8 cellular contexts compared by ENCODE assay signal in genomic region chr19:800360-801029, GRCh38. TPM values are rescaled to one million over a fixed set of nuclear protein-coding genes. Genes with fewer than 3 reads are reported as not detected.
DNase-seq lines count a peak whose midpoint lies in the region; ATAC-seq, FAIRE-seq and TF ChIP-seq lines count a peak whose summit lies in the region.

No MANE protein-coding gene starts in this region.

- H3K4me3 ChIP-seq in gastrocnemius medialis, result peak overlapping the region; percentile 27 to 87 (median 58)

- FAIRE-seq in GM12891 (lab: Jason Lieb, UNC), result no peak

- H3K27me3 ChIP-seq in foreskin keratinocyte, result no peaks in the 10 kb centered on the region
- H3K27me3 ChIP-seq in gastrocnemius medialis, result no peaks in the 10 kb centered on the region

- H3K4me1 Mint-ChIP-seq in T-helper 17 cell, result peaks cover 43% of the 10 kb centered on the region

- peaks cover 4% of the 10 kb centered on the region for H3K4me1 ChIP-seq in foreskin keratinocyte
- H3K4me1 ChIP-seq in gastrocnemius medialis, result peaks cover 58 to 69% of the 10 kb centered on the region in 2 donors

- peaks cover 0 to 18% of the 10 kb centered on the region in 2 donors for H3K36me3 ChIP-seq in gastrocnemius medialis

- H3K27ac ChIP-seq in foreskin keratinocyte, result peak overlapping the region; percentile 75
- H3K27ac ChIP-seq in gastrocnemius medialis, result peak overlapping the region in 3 of 4 donors; percentile 89 to 99 (median 91)

- H3K27me3 Mint-ChIP-seq in T-helper 17 cell, result no peaks in the 10 kb centered on the region

- peak overlapping the region; percentile 96 for H3K27ac Mint-ChIP-seq in T-helper 17 cell

- H3K9me3 ChIP-seq in T-helper 17 cell (ENCODE audit: control insufficient read depth, low read length, poor library complexity, severe bottlenecking) (no peaks in the 10 kb centered on the region), gastrocnemius medialis (no peaks in the 10 kb centered on the region)

- in situ Hi-C loops in gastrocnemius medialis (cut with MboI; ENCODE audit: low sequenced_read_pairs in 4 of 4), result no loop called here

- intact Hi-C loops in gastrocnemius medialis (cut with DNase I; ENCODE audit: low total_unique reads), result no loop called here

- ATAC-seq in T-helper 17 cell (no peak), foreskin keratinocyte (no peak), gastrocnemius medialis (no peak)
- no peak for ATAC-seq in activated CD4-positive, CD25-positive, alpha-beta regulatory T cell treated with anti-CD3 and anti-CD28 coated beads, Interleukin-2, amount 50 U/mL, for 24 hours

- H3K36me3 Mint-ChIP-seq in T-helper 17 cell (ENCODE audit: low read depth), result no peaks in the 10 kb centered on the region

- peak; percentile 58; the same call in 1 of the 2 replicates for TF ChIP-seq POLR2A in GM12891 (IDR thresholded peaks at IDR 0.05; ENCODE audit: low read depth, low read length)
- no peak for TF ChIP-seq POLR2A in gastrocnemius medialis (IDR thresholded peaks at IDR 0.05)

- TF ChIP-seq CTCF in foreskin keratinocyte (conservative IDR thresholded peaks at IDR 0.05), result no peak
- TF ChIP-seq CTCF in gastrocnemius medialis (IDR thresholded peaks at IDR 0.05 in 4 of 5, conservative IDR thresholded peaks at IDR 0.05 in 1 of 5), result no peak

- H3K4me3 Mint-ChIP-seq in T-helper 17 cell, result peak overlapping the region; percentile 89

- DNase-seq in GM12891 (ENCODE audit: insufficient read length, low spot score), result no peak
- no peak for DNase-seq in T-helper 17 cell
- DNase-seq in foreskin keratinocyte, result peak in 1 of 2 donors; percentile 56
- no peak for DNase-seq in gastrocnemius medialis
- no peak for DNase-seq in HPDE6-E6E7 (ENCODE audit: extremely low spot score)
- DNase-seq in RPMI8226, result no peak
- no peak for DNase-seq in midbrain (lab: John Stamatoyannopoulos, UW)

TF ChIP-seq in GM12891, 5 proteins besides CTCF, POLR2A, EP300 and RAD21:
- TF ChIP-seq PAX5 (IDR thresholded peaks at IDR 0.05; ENCODE audit: insufficient read depth, low read length, severe bottlenecking), result no peak
- peak; percentile 59; the same call in 1 of the 2 replicates for TF ChIP-seq POLR2AphosphoS5 (IDR thresholded peaks at IDR 0.05; ENCODE audit: low read depth, low read length)

RNA-seq across cellular contexts. Expression of gene PTBP1, which starts 3.2 kb away (rescaled TPM):
- polyA plus RNA-seq in GM12891 (2012; ENCODE audit: low read depth, missing spikeins), result 196 TPM
- 100 to 1,000 TPM; 334 to 341 TPM for total RNA-seq in T-helper 17 cell
- total RNA-seq in foreskin keratinocyte, result 222 and 244 TPM in 2 replicates
- polyA plus RNA-seq in foreskin keratinocyte, result 186 and 237 TPM in 2 replicates
- total RNA-seq in gastrocnemius medialis, result 10 to 100 TPM; 29.8 to 51.7 (median 36.7) TPM

RNA-seq across cellular contexts. Expression of gene PLPPR3, which starts 21.3 kb away (rescaled TPM):
- 0.15 TPM for polyA plus RNA-seq in GM12891 (2012; ENCODE audit: low read depth, missing spikeins)
- total RNA-seq in T-helper 17 cell, result not detected
- total RNA-seq in foreskin keratinocyte, result not detected in 2 replicates
- polyA plus RNA-seq in foreskin keratinocyte, result 0.15 TPM in 1 of 2 replicates, not detected in the other
- total RNA-seq in gastrocnemius medialis, result not detected

RNA-seq across cellular contexts. Expression of gene AZU1, which starts 27.1 kb away (rescaled TPM):
- 0.10 TPM for polyA plus RNA-seq in GM12891 (2012; ENCODE audit: low read depth, missing spikeins)
- 1 to 10 TPM in 1 of 2 donors, under 1 TPM in 1; 0.90 to 1.2 TPM for total RNA-seq in T-helper 17 cell
- total RNA-seq in foreskin keratinocyte, result not detected in 2 replicates
- 0.03 TPM in 1 of 2 replicates, not detected in the other for polyA plus RNA-seq in foreskin keratinocyte
- not detected for total RNA-seq in gastrocnemius medialis

RNA-seq across cellular contexts. Expression of gene PRTN3, which starts 40.3 kb away (rescaled TPM):
- not detected for polyA plus RNA-seq in GM12891 (2012; ENCODE audit: low read depth, missing spikeins)
- total RNA-seq in T-helper 17 cell (not detected), foreskin keratinocyte (not detected in 2 replicates), gastrocnemius medialis (under 1 TPM in 1 of 4 donors, not detected in 3; 0.51 TPM)
- polyA plus RNA-seq in foreskin keratinocyte, result not detected in 2 replicates

RNA-seq across cellular contexts. Expression of gene MISP, which starts 49.6 kb away (rescaled TPM):
- polyA plus RNA-seq in GM12891 (2012; ENCODE audit: low read depth, missing spikeins), result 0.03 TPM
- total RNA-seq in T-helper 17 cell (not detected), foreskin keratinocyte (50.0 and 55.4 TPM in 2 replicates), gastrocnemius medialis (1 to 10 TPM in 1 of 4 donors, not detected in 3; 1.2 TPM)
- 40.2 and 45.5 TPM in 2 replicates for polyA plus RNA-seq in foreskin keratinocyte
